In genomic region chr22:36481393-36482168, GRCh38 we compare ENCODE assay signal across 1 cellular context.
TF ChIP-seq lines count a peak whose summit lies in the region.

Gene TXN2 (minus strand): TSS chr22:36481640. CDS start chr22:36480837, 803 bp downstream.

TF ChIP-seq in HepG2, 621 proteins besides CTCF, POLR2A, EP300 and RAD21 (continued from another document and continues in another):
- 0 out of 2 replicates have a peak, but pooled peaks have one; percentile 46 for TF ChIP-seq AFF4 (CRISPR knock-in tag; IDR thresholded peaks at IDR 0.05)
- 0 out of 2 replicates have a peak, but pooled peaks have one; percentile 65 for TF ChIP-seq ZNF776 (CRISPR knock-in tag; IDR thresholded peaks at IDR 0.05)
- peak; percentile 88 for TF ChIP-seq TAF1 (CRISPR knock-in tag; IDR thresholded peaks at IDR 0.05)
- peak; percentile 96 for TF ChIP-seq AGO2 (optimal IDR thresholded peaks at IDR 0.05; ENCODE audit: low read depth, low read length)
- TF ChIP-seq ZSCAN5A (CRISPR knock-in tag; IDR thresholded peaks at IDR 0.05; ENCODE audit: borderline replicate concordance): no peak
- TF ChIP-seq NCOR1 (IDR thresholded peaks at IDR 0.05; ENCODE audit: borderline replicate concordance, low read length): peak; percentile 49; the same call in 1 of the 2 replicates
- TF ChIP-seq ZFP62 (CRISPR knock-in tag; IDR thresholded peaks at IDR 0.05): no peak
- TF ChIP-seq SSRP1 (CRISPR knock-in tag; IDR thresholded peaks at IDR 0.05): 0 out of 2 replicates have a peak, but pooled peaks have one; percentile 2
- 0 out of 2 replicates have a peak, but pooled peaks have one; percentile 76 for TF ChIP-seq ZNF607 (CRISPR knock-in tag; IDR thresholded peaks at IDR 0.05; ENCODE audit: borderline replicate concordance)
- TF ChIP-seq ZBTB20 (CRISPR knock-in tag; IDR thresholded peaks at IDR 0.05; ENCODE audit: borderline replicate concordance, low read depth): peak; percentile 64; the same call in 1 of the 2 replicates
- TF ChIP-seq HOXA7 (CRISPR knock-in tag; IDR thresholded peaks at IDR 0.05): no peak
- peak; percentile 22 for TF ChIP-seq TAF15 (IDR thresholded peaks at IDR 0.05; ENCODE audit: low read depth, low read length, poor library complexity, severe bottlenecking)
- TF ChIP-seq DPF2 (CRISPR knock-in tag; IDR thresholded peaks at IDR 0.05; ENCODE audit: borderline replicate concordance, low read depth): 0 out of 2 replicates have a peak, but pooled peaks have one; percentile 13
- peak; percentile 89 for TF ChIP-seq THAP11 (CRISPR knock-in tag; IDR thresholded peaks at IDR 0.05)
- TF ChIP-seq KMT2B (CRISPR knock-in tag; IDR thresholded peaks at IDR 0.05): peak; percentile 4; the same call in 1 of the 2 replicates
- TF ChIP-seq POGZ (CRISPR knock-in tag; IDR thresholded peaks at IDR 0.05): peak; percentile 55; the same call in 1 of the 2 replicates
- 0 out of 2 replicates have a peak, but pooled peaks have one; percentile 21 for TF ChIP-seq ARNTL (CRISPR knock-in tag; IDR thresholded peaks at IDR 0.05)
- no peak for TF ChIP-seq ZNF589 (CRISPR knock-in tag; conservative IDR thresholded peaks at IDR 0.05)
- no peak for TF ChIP-seq ADNP (CRISPR knock-in tag; IDR thresholded peaks at IDR 0.05)
- TF ChIP-seq ZNF326 (CRISPR knock-in tag; IDR thresholded peaks at IDR 0.05; ENCODE audit: borderline replicate concordance): 0 out of 2 replicates have a peak, but pooled peaks have one; percentile 57
- no peak for TF ChIP-seq ZNF646 (CRISPR knock-in tag; IDR thresholded peaks at IDR 0.05)
- 0 out of 2 replicates have a peak, but pooled peaks have one; percentile 1 for TF ChIP-seq ZNF670 (CRISPR knock-in tag; IDR thresholded peaks at IDR 0.05; ENCODE audit: borderline replicate concordance)
- TF ChIP-seq ZNF563 (CRISPR knock-in tag; IDR thresholded peaks at IDR 0.05): peak; percentile 37; the same call in 1 of the 2 replicates
- peak; percentile 54; the same call in 1 of the 2 replicates for TF ChIP-seq MXD1 (CRISPR knock-in tag; IDR thresholded peaks at IDR 0.05)
- TF ChIP-seq KLF16 (CRISPR knock-in tag; IDR thresholded peaks at IDR 0.05): peak in 1 of 2 experiments; percentile 68; a peak in 1 of 4 replicates
- TF ChIP-seq UBTF (CRISPR knock-in tag; IDR thresholded peaks at IDR 0.05): 0 out of 2 replicates have a peak, but pooled peaks have one; percentile 44
- 0 out of 2 replicates have a peak, but pooled peaks have one; percentile 13 for TF ChIP-seq ZNF609 (CRISPR knock-in tag; IDR thresholded peaks at IDR 0.05; ENCODE audit: borderline replicate concordance)
- TF ChIP-seq NFATC3 (CRISPR knock-in tag; IDR thresholded peaks at IDR 0.05): 0 out of 2 replicates have a peak, but pooled peaks have one; percentile 24
- peak; percentile 36 to 57; a peak in 2 of 4 replicates for TF ChIP-seq HMGXB4 (CRISPR knock-in tag; IDR thresholded peaks at IDR 0.05; ENCODE audit: borderline replicate concordance in 1 of 2, low read depth in 1 of 2)
- TF ChIP-seq THAP8 (CRISPR knock-in tag; IDR thresholded peaks at IDR 0.05; ENCODE audit: borderline replicate concordance): no peak
- peak; percentile 97 for TF ChIP-seq GABPB1 (CRISPR knock-in tag; IDR thresholded peaks at IDR 0.05)
- peak; percentile 28; the same call in 1 of the 2 replicates for TF ChIP-seq TBX2 (CRISPR knock-in tag; IDR thresholded peaks at IDR 0.05; ENCODE audit: borderline replicate concordance)
